ENCODE assay signal across 8 cellular contexts in the genomic region with DNA sequence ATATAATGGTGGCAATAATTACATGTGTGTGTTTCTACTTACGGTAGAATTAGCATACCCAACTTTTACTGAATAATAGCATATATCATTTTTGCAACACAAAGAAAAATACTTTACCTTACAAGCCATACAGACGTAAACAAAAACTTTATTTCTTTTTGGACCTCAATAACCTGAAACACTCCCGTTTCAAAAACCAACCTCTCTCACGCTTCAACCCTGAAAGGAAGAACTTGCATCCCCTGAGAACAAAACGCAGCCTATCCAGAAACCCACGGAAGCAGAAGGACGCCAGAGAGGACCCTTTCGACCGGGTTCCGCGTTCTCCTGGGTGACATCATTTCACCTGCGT. TPM values are rescaled to one million over a fixed set of nuclear protein-coding genes. Genes with fewer than 3 reads are reported as not detected.
DNase-seq lines count a peak whose midpoint lies in the region; ATAC-seq lines count a peak whose summit lies in the region.

TSS of gene RNF38 (minus strand) at position 290 of the 352 bp plus-strand sequence. CDS start at position 129, 161 bp downstream.

- no peaks in the 10 kb centered on the region for H3K27me3 Mint-ChIP-seq in effector memory CD8-positive, alpha-beta T cell

- H3K9me3 Mint-ChIP-seq in effector memory CD8-positive, alpha-beta T cell = no peaks in the 10 kb centered on the region

- peak within 1 kb of the TSS; percentile 94 to 96 for H3K27ac Mint-ChIP-seq in effector memory CD8-positive, alpha-beta T cell

- DNase-seq in Daoy (ENCODE audit: low read depth) (no peak), RPMI7951 (ENCODE audit: low read depth) (no peak), Ammon's horn (ENCODE audit: low spot score) (no peak), NCI-H345 (lab: John Stamatoyannopoulos, UW) (no peak)
- peak in 1 of 3 experiments; percentile 57 for DNase-seq in effector memory CD8-positive, alpha-beta T cell

- H3K27me3 ChIP-seq in muscle layer of duodenum (ENCODE audit: low read depth, low read length) = no peaks in the 10 kb centered on the region

- no peaks in the 10 kb centered on the region for H3K36me3 ChIP-seq in muscle layer of duodenum (ENCODE audit: control insufficient read depth in 1 of 2, insufficient read depth in 2 of 2, low read length in 2 of 2)

- peak within 1 kb of the TSS; percentile 96 for H3K27ac ChIP-seq in muscle layer of duodenum (ENCODE audit: low read length)

- peak within 1 kb of the TSS; percentile 88 to 89 for H3K4me3 ChIP-seq in muscle layer of duodenum (ENCODE audit: low read depth in 1 of 2, low read length in 2 of 2)

- peaks cover 27% of the 10 kb centered on the region for H3K36me3 Mint-ChIP-seq in effector memory CD8-positive, alpha-beta T cell (ENCODE audit: insufficient read depth)

- peak within 1 kb of the TSS; percentile 87 to 89 for H3K4me3 Mint-ChIP-seq in effector memory CD8-positive, alpha-beta T cell

- peaks cover 0 to 17% of the 10 kb centered on the region in 2 donors for H3K4me1 ChIP-seq in muscle layer of duodenum (ENCODE audit: control insufficient read depth in 1 of 2, insufficient read depth in 2 of 2, low read length in 2 of 2)

- ATAC-seq in effector memory CD8-positive, alpha-beta T cell (replicated peaks) = no peak
- ATAC-seq in HG03460 (IDR thresholded peaks at IDR 0.05; ENCODE audit: unreplicated experiment) = no peak
- ATAC-seq in HG02973 (IDR thresholded peaks at IDR 0.05; ENCODE audit: unreplicated experiment) = no peak

- peaks cover 26 to 44% of the 10 kb centered on the region in 2 donors for H3K4me1 Mint-ChIP-seq in effector memory CD8-positive, alpha-beta T cell (ENCODE audit: low read depth in 2 of 2)

- no peaks in the 10 kb centered on the region for H3K9me3 ChIP-seq in muscle layer of duodenum (ENCODE audit: control insufficient read depth in 1 of 2, low read length in 2 of 2)

RNA-seq across cellular contexts. Expression of gene RNF38, which starts in this region (rescaled TPM):
- 15.4 and 16.3 TPM in 2 replicates for total RNA-seq in Daoy (2014; rRNA removed; shearing (Covaris generic))
- 14.9 and 25.4 TPM in 2 replicates for total RNA-seq in RPMI7951 (2014; rRNA removed; shearing (Covaris generic))
